In genomic region chr4:118033148-118034060, GRCh38 we compare ENCODE assay signal across 9 cellular contexts. TPM values are rescaled to one million over a fixed set of nuclear protein-coding genes. Genes with fewer than 3 reads are reported as not detected.
DNase-seq lines count a peak whose midpoint lies in the region; ATAC-seq, FAIRE-seq and TF ChIP-seq lines count a peak whose summit lies in the region.
"Had no signal": no experiment of that assay in that cellular context is flagged by ENCODE, and none has a peak within 500 bp of the region (broad histone marks: within the 10 kb centered on the region; RNA-seq: fewer than 3 reads in every experiment).

No MANE protein-coding gene starts in this region.

- peak; percentile 11 to 15 for DNase-seq in A549 (ENCODE audit: low read depth in 1 of 2, low spot score in 1 of 2)
- peak; percentile 22 for DNase-seq in GM13977 (ENCODE audit: low spot score)
- peak; percentile 78 for DNase-seq in NCI-H748 (lab: John Stamatoyannopoulos, UW; ENCODE audit: unreplicated experiment)
- peak; percentile 7 for DNase-seq in bronchial epithelial cell (ENCODE audit: low read depth)
- peak; percentile 26 for DNase-seq in kidney epithelial cell (ENCODE audit: low read depth)
- no peak for DNase-seq in stimulated activated naive B cell treated with anti-CD40 and anti-IgM and Interleukin-4, amounts not matched to agents 10 μg/mL and 1 μg/mL and 100 μg/mL, for 72 hours
- no peak for DNase-seq in effector memory CD8-positive, alpha-beta T cell

- WGBS in A549 (ENCODE audit: missing lambda C conversion rate) = 5% methylated on average over 10 of the region's 100 CpGs

- TF ChIP-seq POLR2A in A549 (IDR thresholded peaks at IDR 0.05; ENCODE audit: low read length) = no peak

- FAIRE-seq in A549 (lab: Jason Lieb, UNC) (no peak), bronchial epithelial cell (lab: Jason Lieb, UNC) (no peak)

- H3K36me3 Mint-ChIP-seq in stimulated activated naive B cell treated with anti-CD40 and anti-IgM and Interleukin-4, amounts not matched to agents 10 μg/mL and 1 μg/mL and 100 μg/mL, for 72 hours = no peaks in the 10 kb centered on the region
- H3K36me3 Mint-ChIP-seq in effector memory CD8-positive, alpha-beta T cell (ENCODE audit: insufficient read depth) = no peaks in the 10 kb centered on the region

- H3K27ac Mint-ChIP-seq in stimulated activated naive B cell treated with anti-CD40 and anti-IgM and Interleukin-4, amounts not matched to agents 10 μg/mL and 1 μg/mL and 100 μg/mL, for 72 hours = no peak overlapping the region
- no peak overlapping the region for H3K27ac Mint-ChIP-seq in effector memory CD8-positive, alpha-beta T cell

- no peaks in the 10 kb centered on the region for H3K9me3 ChIP-seq in A549

- CTCF ChIA-PET in A549 (lab: Yijun Ruan, JAX) = interaction anchor here (1.2 to 1.4 kb wide), 3 partner anchors 18 to 1854 kb away, joined by 3 read pairs; no protein-coding TSS in a partner anchor

- H3K27me3 ChIP-seq in bronchial epithelial cell (ENCODE audit: control insufficient read depth, insufficient read depth, low read length) (no peaks in the 10 kb centered on the region), kidney epithelial cell (ENCODE audit: control insufficient read depth, insufficient read depth, low read length) (no peaks in the 10 kb centered on the region)

- H3K4me1 Mint-ChIP-seq in stimulated activated naive B cell treated with anti-CD40 and anti-IgM and Interleukin-4, amounts not matched to agents 10 μg/mL and 1 μg/mL and 100 μg/mL, for 72 hours = peaks cover 3 to 6% of the 10 kb centered on the region in 2 donors
- H3K4me1 Mint-ChIP-seq in effector memory CD8-positive, alpha-beta T cell (ENCODE audit: low read depth in 2 of 2) = peaks cover 0 to 3% of the 10 kb centered on the region in 2 donors

- peak; percentile 84 to 85 for ATAC-seq in A549
- peak; percentile 13 to 25 for ATAC-seq in stimulated activated naive B cell treated with anti-CD40 and anti-IgM and Interleukin-4, amounts not matched to agents 10 μg/mL and 1 μg/mL and 100 μg/mL, for 72 hours (replicated peaks)
- ATAC-seq in effector memory CD8-positive, alpha-beta T cell (replicated peaks) = no peak
- no peak for ATAC-seq in GM21723 (IDR thresholded peaks at IDR 0.05; ENCODE audit: unreplicated experiment)

- peak overlapping the region; percentile 50 for H3K4me3 ChIP-seq in A549
- H3K4me3 ChIP-seq in bronchial epithelial cell (ENCODE audit: low read depth, low read length) = peak overlapping the region; percentile 32
- peak overlapping the region; percentile 79 for H3K4me3 ChIP-seq in kidney epithelial cell (ENCODE audit: low read depth, low read length)

- H3K36me3 ChIP-seq in bronchial epithelial cell (ENCODE audit: control insufficient read depth, insufficient read depth, low read length) (no peaks in the 10 kb centered on the region), kidney epithelial cell (ENCODE audit: control insufficient read depth, insufficient read depth, low read length) (no peaks in the 10 kb centered on the region)

- no peaks in the 10 kb centered on the region for H3K9me3 Mint-ChIP-seq in stimulated activated naive B cell treated with anti-CD40 and anti-IgM and Interleukin-4, amounts not matched to agents 10 μg/mL and 1 μg/mL and 100 μg/mL, for 72 hours
- H3K9me3 Mint-ChIP-seq in effector memory CD8-positive, alpha-beta T cell = no peaks in the 10 kb centered on the region

- POLR2A ChIA-PET in A549 (lab: Yijun Ruan, JAX) = no interaction called here

- peak overlapping the region; percentile 96 for H3K4me2 ChIP-seq in A549

- TF ChIP-seq EP300 in A549 (IDR thresholded peaks at IDR 0.05) = no peak

- TF ChIP-seq RAD21 in A549 (conservative IDR thresholded peaks at IDR 0.05 in 1 of 2, IDR thresholded peaks at IDR 0.05 in 1 of 2) = no peak

- in situ Hi-C loops in GM13977 (cut with MboI; ENCODE audit: low pct_unique_long_range_greater_than_20kb, low sequenced_read_pairs, unreplicated experiment) = no loop called here

- H3K27me3 Mint-ChIP-seq in stimulated activated naive B cell treated with anti-CD40 and anti-IgM and Interleukin-4, amounts not matched to agents 10 μg/mL and 1 μg/mL and 100 μg/mL, for 72 hours = peaks cover 23 to 37% of the 10 kb centered on the region in 2 donors
- peaks cover 13 to 20% of the 10 kb centered on the region in 2 donors for H3K27me3 Mint-ChIP-seq in effector memory CD8-positive, alpha-beta T cell

- H3K27ac ChIP-seq in A549 = peak overlapping the region; percentile 30 to 66; a peak in 2 of 6 replicates
- H3K27ac ChIP-seq: epithelial cell of prostate had no signal

- TF ChIP-seq CTCF in A549 (IDR thresholded peaks at IDR 0.05) (no peak), GM13977 (IDR thresholded peaks at IDR 0.05; ENCODE audit: extremely low read depth, insufficient read depth, missing control alignments) (no peak), bronchial epithelial cell (IDR thresholded peaks at IDR 0.05; ENCODE audit: insufficient read depth, low read length, severe bottlenecking) (no peak), kidney epithelial cell (IDR thresholded peaks at IDR 0.05; ENCODE audit: insufficient read depth, low read length, poor library complexity, severe bottlenecking) (no peak)

- H3K4me1 ChIP-seq in A549 = no peaks in the 10 kb centered on the region

- H3K4me3 Mint-ChIP-seq in stimulated activated naive B cell treated with anti-CD40 and anti-IgM and Interleukin-4, amounts not matched to agents 10 μg/mL and 1 μg/mL and 100 μg/mL, for 72 hours = no peak overlapping the region
- H3K4me3 Mint-ChIP-seq in effector memory CD8-positive, alpha-beta T cell = no peak overlapping the region

TF ChIP-seq in A549, 52 proteins besides CTCF, POLR2A, EP300 and RAD21:
- TF ChIP-seq NPAS2 (CRISPR knock-in tag; IDR thresholded peaks at IDR 0.05; ENCODE audit: borderline replicate concordance) = no peak

RNA-seq across cellular contexts. Expression of gene NDST3, which starts 0.9 kb away (rescaled TPM):
- not detected in 2 replicates for polyA plus RNA-seq in A549 (2011; rRNA removed)
- polyA plus RNA-seq in A549 (2012; cell fraction: cytosol; rRNA removed) = not detected in 2 replicates
- not detected in 2 replicates for polyA plus RNA-seq in A549 (2012; cell fraction: nucleus; rRNA removed)
- polyA plus RNA-seq in A549 (2017; fragmentation: RNase III; extraction: RNeasy Plus Mini Kit Qiagen cat#74134 plus additional on column Dnase treatment) = not detected in 3 replicates
- not detected in 2 replicates for polyA minus RNA-seq in A549 (2011; rRNA and poly(A)+ RNA removed)
- total RNA-seq in bronchial epithelial cell = not detected in 2 replicates
- total RNA-seq in kidney epithelial cell = 0.41 and 0.71 TPM in 2 replicates

Comparison
In these comparisons a context has a peak if more than half of its experiments do, and no peak if none do; other contexts are left out.
1. ATAC-seq: peak in A549 (2 of 2) and stimulated activated naive B cell treated with anti-CD40 and anti-IgM and Interleukin-4, amounts not matched to agents 10 μg/mL and 1 μg/mL and 100 μg/mL, for 72 hours (2 of 2); none in effector memory CD8-positive, alpha-beta T cell (single experiment) and GM21723 (single experiment).
2. DNase-seq: peak in A549 (2 of 2), GM13977 (single experiment), NCI-H748 (single experiment), bronchial epithelial cell (single experiment) and kidney epithelial cell (single experiment); none in stimulated activated naive B cell treated with anti-CD40 and anti-IgM and Interleukin-4, amounts not matched to agents 10 μg/mL and 1 μg/mL and 100 μg/mL, for 72 hours (single experiment) and effector memory CD8-positive, alpha-beta T cell (0 of 3).
3. Peak in every context shown above with its lines, with median percentiles within 50 percentile points of each other: H3K4me3 ChIP-seq.